Comparison of ENCODE assay signal across 1 cellular context in genomic region chr1:198157847-198158765, GRCh38.
TF ChIP-seq lines count a peak whose summit lies in the region.

No MANE protein-coding gene starts in this region.

TF ChIP-seq in HepG2, 621 proteins besides CTCF, POLR2A, EP300 and RAD21 (continued from another document):
- TF ChIP-seq STAT6 (CRISPR knock-in tag; IDR thresholded peaks at IDR 0.05; ENCODE audit: borderline replicate concordance): 0 out of 2 replicates have a peak, but pooled peaks have one; percentile 53
- no peak for TF ChIP-seq CREB1 (IDR thresholded peaks at IDR 0.05)
- peak; percentile 33; the same call in 1 of the 2 replicates for TF ChIP-seq CREB1 (CRISPR knock-in tag; IDR thresholded peaks at IDR 0.05)
- no peak for TF ChIP-seq ZMYM3 (CRISPR knock-in tag; IDR thresholded peaks at IDR 0.05)
- 0 out of 2 replicates have a peak, but pooled peaks have one; percentile 57 for TF ChIP-seq ZBTB4 (CRISPR knock-in tag; IDR thresholded peaks at IDR 0.05; ENCODE audit: borderline replicate concordance)
- 0 out of 2 replicates have a peak, but pooled peaks have one; percentile 35 for TF ChIP-seq HINFP (CRISPR knock-in tag; IDR thresholded peaks at IDR 0.05; ENCODE audit: low read depth)
- TF ChIP-seq GATAD1 (CRISPR knock-in tag; IDR thresholded peaks at IDR 0.05): peak; percentile 17; the same call in 1 of the 2 replicates
- no peak for TF ChIP-seq POGK (CRISPR knock-in tag; conservative IDR thresholded peaks at IDR 0.05)
- no peak for TF ChIP-seq ZNF142 (CRISPR knock-in tag; IDR thresholded peaks at IDR 0.05)
- peak; percentile 81 for TF ChIP-seq ZNF652 (CRISPR knock-in tag; IDR thresholded peaks at IDR 0.05; ENCODE audit: borderline replicate concordance, low read depth)
- peak; percentile 8; the same call in 1 of the 2 replicates for TF ChIP-seq ZNF709 (CRISPR knock-in tag; IDR thresholded peaks at IDR 0.05)
- 0 out of 2 replicates have a peak, but pooled peaks have one; percentile 26 for TF ChIP-seq MEIS1 (CRISPR knock-in tag; IDR thresholded peaks at IDR 0.05; ENCODE audit: borderline replicate concordance)
- 0 out of 2 replicates have a peak, but pooled peaks have one; percentile 20 for TF ChIP-seq ZNF318 (CRISPR knock-in tag; IDR thresholded peaks at IDR 0.05)
- no peak for TF ChIP-seq HNRNPL (IDR thresholded peaks at IDR 0.05; ENCODE audit: low read depth, low read length)
- TF ChIP-seq MIXL1 (CRISPR knock-in tag; IDR thresholded peaks at IDR 0.05): 0 out of 2 replicates have a peak, but pooled peaks have one; percentile 8
